In the genomic region with DNA sequence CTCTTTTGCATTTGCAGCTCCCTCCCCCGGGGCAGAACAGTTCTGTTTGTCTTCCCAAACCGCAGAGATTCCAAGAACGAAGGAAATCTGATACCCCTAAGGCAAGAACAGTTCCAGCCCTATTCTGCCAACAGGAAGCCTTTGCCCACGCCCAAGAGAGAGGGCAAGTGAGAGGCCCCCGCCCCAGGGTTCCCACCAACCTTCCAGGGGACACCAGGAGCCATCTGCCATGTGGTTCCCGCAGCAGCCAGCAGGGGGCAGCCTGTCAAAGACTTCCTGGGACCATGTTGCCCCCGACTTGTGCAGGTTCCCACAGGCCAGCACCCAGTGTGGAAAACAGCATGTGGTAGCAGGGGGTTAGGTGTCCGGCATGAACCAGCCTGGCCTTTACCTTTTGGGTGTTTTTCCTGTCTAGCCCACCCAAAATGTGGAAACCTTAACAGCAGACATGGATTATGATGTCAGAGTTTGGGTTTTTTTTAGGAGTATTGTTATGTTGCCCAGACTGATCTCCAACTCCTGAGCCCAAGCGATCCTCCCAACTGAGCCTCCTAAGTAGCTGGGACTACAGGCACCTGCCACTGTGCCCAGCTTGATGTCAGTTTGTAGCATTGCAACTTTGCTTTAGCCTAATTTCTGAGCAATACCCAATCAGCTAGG, we compare ENCODE assay signal across 8 cellular contexts. TPM values are rescaled to one million over a fixed set of nuclear protein-coding genes. Genes with fewer than 3 reads are reported as not detected.
DNase-seq lines count a peak whose midpoint lies in the region; ATAC-seq and TF ChIP-seq lines count a peak whose summit lies in the region.

No MANE protein-coding gene starts in this region.

- no peaks in the 10 kb centered on the region for H3F3A ChIP-seq in SK-N-SH (replicated peaks; ENCODE audit: insufficient read depth)

- no peaks in the 10 kb centered on the region for H3K4me1 ChIP-seq in SK-N-SH (ENCODE audit: control insufficient read depth in 1 of 2, insufficient read depth in 2 of 2, low read depth in 1 of 2, low read length in 1 of 2)

- H3K27ac Mint-ChIP-seq in activated naive CD4-positive, alpha-beta T cell treated with anti-CD3 and anti-CD28 coated beads, Interleukin-2, amount 10 ng/mL, durations not matched to agents 7 days and 5 days: no peak overlapping the region

- H3K27ac ChIP-seq in SK-N-SH (ENCODE audit: low read depth in 2 of 2, low read length in 1 of 2): no peak overlapping the region

- no peaks in the 10 kb centered on the region for H3K36me3 Mint-ChIP-seq in activated naive CD4-positive, alpha-beta T cell treated with anti-CD3 and anti-CD28 coated beads, Interleukin-2, amount 10 ng/mL, durations not matched to agents 7 days and 5 days

- peak; percentile 40 for TF ChIP-seq RAD21 in SK-N-SH (IDR thresholded peaks at IDR 0.05; ENCODE audit: low read length)

- TF ChIP-seq EP300 in SK-N-SH (IDR thresholded peaks at IDR 0.05; ENCODE audit: borderline replicate concordance in 1 of 2, low read depth in 1 of 2, low read length in 1 of 2): no peak

- POLR2A ChIA-PET in SK-N-SH (lab: Yijun Ruan, JAX): no interaction called here

- no peaks in the 10 kb centered on the region for H3K9me3 Mint-ChIP-seq in activated naive CD4-positive, alpha-beta T cell treated with anti-CD3 and anti-CD28 coated beads, Interleukin-2, amount 10 ng/mL, durations not matched to agents 7 days and 5 days

- H3K9me2 ChIP-seq in SK-N-SH: no peaks in the 10 kb centered on the region

- no peak overlapping the region for H3K4me3 ChIP-seq in AG10803 (ENCODE audit: low read length)
- no peak overlapping the region for H3K4me3 ChIP-seq in SK-N-SH (ENCODE audit: low read depth in 2 of 2, low read length in 1 of 2)

- H3K4me1 Mint-ChIP-seq in activated naive CD4-positive, alpha-beta T cell treated with anti-CD3 and anti-CD28 coated beads, Interleukin-2, amount 10 ng/mL, durations not matched to agents 7 days and 5 days: no peaks in the 10 kb centered on the region

- no peak overlapping the region for H3K9ac ChIP-seq in SK-N-SH

- TF ChIP-seq CTCF in AG10803 (conservative IDR thresholded peaks at IDR 0.05; ENCODE audit: low read length) (peak; percentile 77), SK-N-SH (IDR thresholded peaks at IDR 0.05) (peak; percentile 79)

- H3K4me2 ChIP-seq in SK-N-SH: no peak overlapping the region

- H3K27me3 Mint-ChIP-seq in activated naive CD4-positive, alpha-beta T cell treated with anti-CD3 and anti-CD28 coated beads, Interleukin-2, amount 10 ng/mL, durations not matched to agents 7 days and 5 days: peaks cover 4% of the 10 kb centered on the region

- CTCF ChIA-PET in SK-N-SH (lab: Yijun Ruan, JAX): interaction anchor here (0.6 to 1.7 kb wide), 17 partner anchors 9 to 633 kb away, joined by 3 to 16 read pairs (median 3); a partner anchor contains a TSS
- CTCF ChIA-PET in activated naive CD4-positive, alpha-beta T cell treated with anti-CD3 and anti-CD28 coated beads, Interleukin-2, amount 10 ng/mL, durations not matched to agents 7 days and 5 days (lab: Charles Lee): interaction anchor here (0.6 to 2.1 kb wide), 9 partner anchors 8 to 161 kb away, joined by 3 to 8 read pairs (median 3); no protein-coding TSS in a partner anchor

- no peaks in the 10 kb centered on the region for H3K9me3 ChIP-seq in SK-N-SH

- intact Hi-C loops in Right ventricle myocardium superior (cut with DNase I): no loop called here
- intact Hi-C loops in sciatic nerve (cut with DNase I): no loop called here

- H2AFZ ChIP-seq in SK-N-SH (ENCODE audit: low read depth): no peak overlapping the region

- WGBS in SK-N-SH (ENCODE audit: low lambda C conversion rate): 47% methylated on average over 9 of the region's 9 CpGs

- no peaks in the 10 kb centered on the region for H3K27me3 ChIP-seq in SK-N-SH (ENCODE audit: insufficient read depth)

- no peaks in the 10 kb centered on the region for H3K36me3 ChIP-seq in SK-N-SH (replicated peaks in 1 of 2; ENCODE audit: control insufficient read depth in 1 of 2, insufficient read depth in 2 of 2, low read length in 1 of 2)

- DNase-seq in AG10803 (ENCODE audit: low read depth): peak; percentile 64
- peak; percentile 68 for DNase-seq in SK-N-SH
- peak; percentile 78 for DNase-seq in activated naive CD4-positive, alpha-beta T cell treated with anti-CD3 and anti-CD28 coated beads, Interleukin-2, amount 10 ng/mL, durations not matched to agents 7 days and 5 days
- peak; percentile 84 for DNase-seq in Right ventricle myocardium superior
- peak; percentile 79 for DNase-seq in sciatic nerve (ENCODE audit: low spot score)

- H3K79me2 ChIP-seq in SK-N-SH (ENCODE audit: insufficient read depth): no peaks in the 10 kb centered on the region

- no peak overlapping the region for H3K4me3 Mint-ChIP-seq in activated naive CD4-positive, alpha-beta T cell treated with anti-CD3 and anti-CD28 coated beads, Interleukin-2, amount 10 ng/mL, durations not matched to agents 7 days and 5 days

- ATAC-seq in GM21515 (IDR thresholded peaks at IDR 0.05; ENCODE audit: unreplicated experiment): peak; percentile 55
- peak; percentile 86 for ATAC-seq in Right ventricle myocardium superior (ENCODE audit: poor library complexity)
- peak; percentile 71 for ATAC-seq in sciatic nerve
- ATAC-seq in HG02973 (IDR thresholded peaks at IDR 0.05; ENCODE audit: unreplicated experiment): no peak
- ATAC-seq in GM19452 (IDR thresholded peaks at IDR 0.05; ENCODE audit: unreplicated experiment): no peak

- H4K20me1 ChIP-seq in SK-N-SH (ENCODE audit: insufficient read depth): no peaks in the 10 kb centered on the region

TF ChIP-seq in SK-N-SH, 30 proteins besides CTCF, POLR2A, EP300 and RAD21:
- TF ChIP-seq SMC3 (IDR thresholded peaks at IDR 0.05; ENCODE audit: low read depth, low read length) (peak; percentile 11; the same call in 1 of the 2 replicates), FOXJ3 (CRISPR knock-in tag; IDR thresholded peaks at IDR 0.05) (no peak)

RNA-seq across cellular contexts. Expression of a gene that starts 21.7 kb away (rescaled TPM):
- 0.05 TPM in 1 of 2 replicates, not detected in the other for polyA plus RNA-seq in SK-N-SH (2012; rRNA removed)
- 0.08 and 0.13 TPM in 2 replicates for polyA plus RNA-seq in SK-N-SH (2012; cell fraction: cytosol; rRNA removed)
- 0.02 and 0.21 TPM in 2 replicates for polyA plus RNA-seq in SK-N-SH (2012; cell fraction: nucleus; rRNA removed)
- 24.3 TPM for total RNA-seq in Right ventricle myocardium superior
- 41.9 TPM for total RNA-seq in sciatic nerve

Comparison
In these comparisons a context has a peak if more than half of its experiments do, and no peak if none do; other contexts are left out.
1. ATAC-seq: peak in GM21515 (single experiment), Right ventricle myocardium superior (single experiment) and sciatic nerve (single experiment); none in HG02973 (single experiment) and GM19452 (single experiment).
2. Peak in every context shown above with its lines, with median percentiles within 50 percentile points of each other: DNase-seq.